ENCODE assay signal across 19 cellular contexts in the genomic region with DNA sequence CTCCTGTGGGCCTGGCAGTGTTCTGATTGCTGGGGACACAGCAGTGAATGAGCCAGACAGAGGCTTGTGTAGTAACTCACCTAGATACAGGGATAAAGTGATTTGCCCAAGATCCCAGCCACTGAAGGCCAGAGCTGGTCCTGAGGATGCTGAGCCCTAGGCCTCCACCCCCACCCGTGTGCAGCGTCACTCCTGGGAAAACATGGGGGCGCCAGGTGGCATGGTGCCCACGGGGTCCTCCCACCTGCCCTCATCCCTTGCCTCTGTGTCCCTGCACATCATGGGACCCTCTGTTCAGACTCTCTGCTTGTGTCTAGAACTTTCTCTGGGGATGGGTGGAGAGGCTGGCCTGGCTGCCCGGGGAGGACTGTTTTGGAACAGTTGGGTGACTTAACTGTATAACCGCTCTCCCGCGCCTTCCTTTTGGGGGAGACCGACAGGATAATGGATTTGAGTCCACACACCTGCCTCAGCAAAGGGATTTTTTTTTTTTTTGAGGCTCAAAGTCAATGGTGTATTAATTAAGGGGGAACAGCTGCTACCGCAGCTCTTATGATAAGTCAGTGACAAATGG. TPM values are rescaled to one million over a fixed set of nuclear protein-coding genes. Genes with fewer than 3 reads are reported as not detected.
DNase-seq lines count a peak whose midpoint lies in the region; ATAC-seq and TF ChIP-seq lines count a peak whose summit lies in the region.
"Had no signal": no experiment of that assay in that cellular context is flagged by ENCODE, and none has a peak within 500 bp of the region (broad histone marks: within the 10 kb centered on the region; RNA-seq: fewer than 3 reads in every experiment).

No MANE protein-coding gene starts in this region.

- peaks cover 11% of the 10 kb centered on the region for H3K9me3 ChIP-seq in AG04450 (ENCODE audit: control insufficient read depth, insufficient read depth, low read length)
- H3K9me3 ChIP-seq in IMR-90 (ENCODE audit: control insufficient read depth, insufficient read depth, low read length): no peaks in the 10 kb centered on the region
- H3K9me3 ChIP-seq in heart right ventricle: peaks cover 0 to 5% (median 0%) of the 10 kb centered on the region in 11 donors
- H3K9me3 ChIP-seq: gastroesophageal sphincter, pancreas, sigmoid colon had no signal

- intact Hi-C loops in IMR-90 (cut with micrococcal nuclease): no loop called here
- intact Hi-C loops in heart right ventricle (cut with DNase I): loop anchor here in 4 of 10 donors (2.0 to 10.0 kb wide), 5 partner anchors 185 to 388 kb away; partner anchors contain the start of gene BAK1 (in 2 of the 4)

- no peak for TF ChIP-seq RAD21 in IMR-90 (IDR thresholded peaks at IDR 0.05; ENCODE audit: low read length)

- peak overlapping the region; percentile 50; the same call in 1 of the 2 replicates for H3K18ac ChIP-seq in IMR-90 (ENCODE audit: low read depth, low read length)

- H2BK5ac ChIP-seq in IMR-90 (ENCODE audit: low read depth, low read length, poor library complexity, severe bottlenecking): peak overlapping the region; percentile 98

- peaks cover 8% of the 10 kb centered on the region for H3K36me3 Mint-ChIP-seq in osteocyte (ENCODE audit: unreplicated experiment)

- peaks cover 9% of the 10 kb centered on the region for H3K9me3 Mint-ChIP-seq in osteocyte (ENCODE audit: unreplicated experiment)
- H3K9me3 Mint-ChIP-seq: CD8-positive, alpha-beta T cell; central memory CD8-positive, alpha-beta T cell; naive thymus-derived CD4-positive, alpha-beta T cell had no signal

- no peak overlapping the region for H3K4me3 ChIP-seq in AG04450 (ENCODE audit: low read depth, low read length)
- H3K4me3 ChIP-seq in IMR-90 (ENCODE audit: insufficient read depth, low read depth, low read length): no peak overlapping the region
- no peak overlapping the region for H3K4me3 ChIP-seq in heart right ventricle
- H3K4me3 ChIP-seq: gastroesophageal sphincter, GM12878, pancreas, sigmoid colon had no signal

- no peak for DNase-seq in AG04450 (ENCODE audit: low read depth, low spot score)
- no peak for DNase-seq in IMR-90
- no peak for DNase-seq in osteocyte (ENCODE audit: extremely low spot score, unreplicated experiment)
- DNase-seq in stimulated activated naive CD4-positive, alpha-beta T cell (lab: John Stamatoyannopoulos, UW): no peak
- no peak for DNase-seq in heart right ventricle
- DNase-seq in dermis blood vessel endothelial cell: no peak
- DNase-seq: NCI-H2107, SIG-M5 had no signal

- CTCF ChIA-PET in AG04450 (lab: Charles Lee) (interaction anchor here (1.0 to 4.3 kb wide), 11 partner anchors 9 to 389 kb away, joined by 3 to 28 read pairs (median 7); partner anchors contain the start of gene UQCC2), IMR-90 (lab: Yijun Ruan, JAX) (interaction anchor here (0.6 to 2.7 kb wide), 5 partner anchors 9 to 258 kb away, joined by 3 to 17 read pairs (median 6); partner anchors contain the start of genes IP6K3 and UQCC2)

- dilution Hi-C loops in IMR-90 (cut with HindIII; ENCODE audit: low sequenced_read_pairs, unreplicated experiment): no loop called here

- peak overlapping the region; percentile 97 for H3K14ac ChIP-seq in IMR-90 (replicated peaks; ENCODE audit: low read depth, low read length)

- peaks cover 0 to 25% of the 10 kb centered on the region in 2 experiments; a peak in 2 of 4 replicates for H3K79me1 ChIP-seq in IMR-90 (ENCODE audit: low read depth in 1 of 2, low read length in 2 of 2)

- peak overlapping the region; percentile 98 for H3K27ac ChIP-seq in AG04450 (ENCODE audit: low read depth, low read length)
- H3K27ac ChIP-seq in IMR-90 (ENCODE audit: insufficient read depth, low read length): peak overlapping the region; percentile 98
- peak overlapping the region; percentile 60 for H3K27ac ChIP-seq in VCaP
- H3K27ac ChIP-seq in heart right ventricle: no peak overlapping the region

- peak overlapping the region; percentile 88; the same call in 2 of the 3 replicates for H2BK15ac ChIP-seq in IMR-90 (ENCODE audit: low read depth, low read length)

- H4K8ac ChIP-seq in IMR-90 (ENCODE audit: low read depth in 2 of 2, low read length in 2 of 2): peak overlapping the region; percentile 45 to 99; a peak in 3 of 4 replicates

- TF ChIP-seq CTCF in AG04450 (IDR thresholded peaks at IDR 0.05; ENCODE audit: low read depth, low read length) (no peak), IMR-90 (conservative IDR thresholded peaks at IDR 0.05; ENCODE audit: low read depth, low read length) (no peak), VCaP (conservative IDR thresholded peaks at IDR 0.05) (no peak), osteocyte (IDR thresholded peaks at IDR 0.05) (no peak), heart right ventricle (IDR thresholded peaks at IDR 0.05) (no peak)

- H3K27me3 ChIP-seq in AG04450 (ENCODE audit: control insufficient read depth, insufficient read depth, low read length): peaks cover 4% of the 10 kb centered on the region
- no peaks in the 10 kb centered on the region for H3K27me3 ChIP-seq in IMR-90 (ENCODE audit: control insufficient read depth, insufficient read depth, low read length)
- peaks cover 0 to 3% (median 0%) of the 10 kb centered on the region in 7 donors for H3K27me3 ChIP-seq in heart right ventricle
- H3K27me3 ChIP-seq: pancreas had no signal

- TF ChIP-seq POLR2A in IMR-90 (IDR thresholded peaks at IDR 0.05; ENCODE audit: low read depth, low read length): no peak

- ATAC-seq in IMR-90 (ENCODE audit: low read depth): no peak
- ATAC-seq in heart right ventricle: no peak
- ATAC-seq: gastroesophageal sphincter had no signal

- H3K4me1 Mint-ChIP-seq in osteocyte (ENCODE audit: unreplicated experiment): peaks cover 53% of the 10 kb centered on the region

- H3K23ac ChIP-seq in IMR-90 (ENCODE audit: low read depth, low read length): peak overlapping the region; percentile 97

- H2BK120ac ChIP-seq in IMR-90 (ENCODE audit: low read depth, low read length): peak overlapping the region; percentile 98

- peak overlapping the region; percentile 94 for H2BK20ac ChIP-seq in IMR-90 (ENCODE audit: low read depth, low read length)

- no TSS peak for BruUV-seq in IMR-90 (replicated peaks; lab: Mats Ljungman, UMichigan)

- H2AK5ac ChIP-seq in IMR-90 (ENCODE audit: low read depth, low read length): peak overlapping the region; percentile 89

- H3K4me3 Mint-ChIP-seq in osteocyte (ENCODE audit: unreplicated experiment): no peak overlapping the region
- H3K4me3 Mint-ChIP-seq: CD8-positive, alpha-beta T cell; central memory CD8-positive, alpha-beta T cell; memory B cell; naive thymus-derived CD4-positive, alpha-beta T cell had no signal

- H4K20me1 ChIP-seq in IMR-90 (ENCODE audit: insufficient read depth, low read length): 0 out of 2 replicates have a peak, but pooled peaks cover 4% of the 10 kb centered on the region

- H4K91ac ChIP-seq in IMR-90 (ENCODE audit: insufficient read depth, low read depth, low read length): peak overlapping the region; percentile 98

- peak overlapping the region; percentile 17 for H3K56ac ChIP-seq in IMR-90 (ENCODE audit: extremely low read depth, insufficient read depth, low read length)

- H2AK9ac ChIP-seq in IMR-90 (replicated peaks; ENCODE audit: low read depth, low read length, poor library complexity): peak overlapping the region; percentile 62

- H3K9ac ChIP-seq in IMR-90 (ENCODE audit: low read depth, low read length): 0 out of 2 replicates have a peak overlapping the region, but pooled peaks have one; percentile 7

- no peaks in the 10 kb centered on the region for H3K27me3 Mint-ChIP-seq in osteocyte (ENCODE audit: unreplicated experiment)

- 57% methylated on average over 2 of the region's 10 CpGs; no CpG with 5 or more reads in 1 of the 2 experiments for WGBS in IMR-90 (ENCODE audit: extremely low coverage in 2 of 2, insufficient read length in 1 of 2), 2 experiments
- 74 to 77% methylated on average over 10 of the region's 10 CpGs for WGBS in heart right ventricle, 2 donors

- no peak overlapping the region for H3K4me2 ChIP-seq in IMR-90 (ENCODE audit: low read depth, low read length)

- peak overlapping the region; percentile 39 for H2AFZ ChIP-seq in IMR-90 (replicated peaks; ENCODE audit: low read length, poor library complexity)

- in situ Hi-C loops in IMR-90 (cut with MboI; ENCODE audit: low sequenced_read_pairs): loop anchor here (10.0 kb wide), 2 partner anchors 185 to 385 kb away; partner anchors contain the start of gene BAK1

- H3K9me1 ChIP-seq in IMR-90 (ENCODE audit: insufficient read depth, low read length): peaks cover 30% of the 10 kb centered on the region

- POLR2A ChIA-PET in AG04450 (lab: Yijun Ruan, JAX) (interaction anchor here (0.5 to 1.4 kb wide), 4 partner anchors 18 to 451 kb away, joined by 3 to 8 read pairs (median 3); partner anchors contain the start of gene UQCC2), IMR-90 (lab: Charles Lee; ENCODE audit: unreplicated experiment) (interaction anchor here (1.2 kb wide), 1 partner anchor 12 kb away, joined by 3 read pairs; no protein-coding TSS in a partner anchor)

- peak overlapping the region; percentile 73 for H3K27ac Mint-ChIP-seq in osteocyte (ENCODE audit: unreplicated experiment)
- H3K27ac Mint-ChIP-seq: CD8-positive, alpha-beta T cell; memory B cell had no signal

- peak overlapping the region; percentile 100 for H3K4ac ChIP-seq in IMR-90 (ENCODE audit: low read depth, low read length)

- peaks cover 49% of the 10 kb centered on the region for H3K4me1 ChIP-seq in IMR-90 (ENCODE audit: control insufficient read depth, insufficient read depth, low read length)
- H3K4me1 ChIP-seq in heart right ventricle: peaks cover 11 to 42% (median 26%) of the 10 kb centered on the region in 9 donors

- H4K5ac ChIP-seq in IMR-90 (ENCODE audit: low read depth, low read length): peak overlapping the region; percentile 87

- H3K36me3 ChIP-seq in IMR-90 (ENCODE audit: control insufficient read depth, insufficient read depth, low read length) (peaks cover 18% of the 10 kb centered on the region), heart right ventricle (peaks cover 0 to 25% (median 12%) of the 10 kb centered on the region in 9 donors)

RNA-seq across cellular contexts. Expression of gene LEMD2, which starts 19.6 kb away (rescaled TPM):
- polyA plus RNA-seq in AG04450 (2011; rRNA removed) (47.4 and 53.9 TPM in 2 replicates), IMR-90 (2012; rRNA removed) (37.8 and 43.6 TPM in 2 replicates), heart right ventricle (10 to 100 TPM; 39.2 to 45.9 TPM)
- polyA minus RNA-seq in AG04450 (2011; rRNA and poly(A)+ RNA removed): 47.0 and 48.2 TPM in 2 replicates
- total RNA-seq in IMR-90 (2012; rRNA removed) (24.4 and 26.5 TPM in 2 replicates), osteocyte (69.3 and 70.4 TPM in 2 replicates), heart right ventricle (10 to 100 TPM; 18.5 to 32.1 (median 25.6) TPM), dermis blood vessel endothelial cell (53.8 and 58.5 TPM in 2 replicates)
- 30.9 and 55.6 TPM in 2 replicates for polyA plus RNA-seq in IMR-90 (2012; cell fraction: cytosol; rRNA removed)
- 98.1 and 109 TPM in 2 replicates for polyA plus RNA-seq in IMR-90 (2012; cell fraction: nucleus; rRNA removed; ENCODE audit: low replicate concordance)

RNA-seq across cellular contexts. Expression of gene IP6K3, which starts 22.6 kb away (rescaled TPM):
- polyA plus RNA-seq in AG04450 (2011; rRNA removed): 1.1 and 1.6 TPM in 2 replicates
- polyA minus RNA-seq in AG04450 (2011; rRNA and poly(A)+ RNA removed): 0.91 and 2.1 TPM in 2 replicates
- total RNA-seq in IMR-90 (2012; rRNA removed): 0.18 and 0.28 TPM in 2 replicates
- polyA plus RNA-seq in IMR-90 (2012; rRNA removed): 0.51 and 0.52 TPM in 2 replicates
- 0.22 and 0.62 TPM in 2 replicates for polyA plus RNA-seq in IMR-90 (2012; cell fraction: cytosol; rRNA removed)
- 0.39 and 0.49 TPM in 2 replicates for polyA plus RNA-seq in IMR-90 (2012; cell fraction: nucleus; rRNA removed; ENCODE audit: low replicate concordance)
- 3.0 and 4.0 TPM in 2 replicates for total RNA-seq in osteocyte
- 10 to 100 TPM; 15.9 to 55.7 (median 27.5) TPM for total RNA-seq in heart right ventricle
- 10 to 100 TPM; 18.4 to 32.6 TPM for polyA plus RNA-seq in heart right ventricle
- total RNA-seq in dermis blood vessel endothelial cell: under 0.01 and 0.05 TPM in 2 replicates
- total RNA-seq: CD8-positive, alpha-beta T cell; GM12878; naive thymus-derived CD4-positive, alpha-beta T cell; PC-3; temporal lobe had no signal
- polyA plus RNA-seq: naive thymus-derived CD4-positive, alpha-beta T cell had no signal

RNA-seq across cellular contexts. Expression of gene MLN, which starts 34.5 kb away (rescaled TPM):
- polyA plus RNA-seq in AG04450 (2011; rRNA removed) (not detected in 2 replicates), IMR-90 (2012; rRNA removed) (not detected in 2 replicates), heart right ventricle (not detected)
- not detected in 2 replicates for polyA minus RNA-seq in AG04450 (2011; rRNA and poly(A)+ RNA removed)
- total RNA-seq in IMR-90 (2012; rRNA removed) (not detected in 2 replicates), osteocyte (not detected in 2 replicates), heart right ventricle (not detected), dermis blood vessel endothelial cell (not detected in 2 replicates)
- polyA plus RNA-seq in IMR-90 (2012; cell fraction: cytosol; rRNA removed): not detected in 2 replicates
- not detected in 2 replicates for polyA plus RNA-seq in IMR-90 (2012; cell fraction: nucleus; rRNA removed; ENCODE audit: low replicate concordance)
- total RNA-seq: CD8-positive, alpha-beta T cell; gastroesophageal sphincter; GM12878; naive thymus-derived CD4-positive, alpha-beta T cell; pancreas; PC-3; sigmoid colon; temporal lobe had no signal
- polyA plus RNA-seq: GM12878; naive thymus-derived CD4-positive, alpha-beta T cell; pancreas had no signal

RNA-seq across cellular contexts. Expression of gene UQCC2, which starts 57.8 kb away (rescaled TPM):
- polyA plus RNA-seq in AG04450 (2011; rRNA removed) (67.9 and 84.1 TPM in 2 replicates), IMR-90 (2012; rRNA removed) (34.5 and 44.5 TPM in 2 replicates), heart right ventricle (100 to 1,000 TPM; 200 to 598 TPM)
- 15.2 and 23.4 TPM in 2 replicates for polyA minus RNA-seq in AG04450 (2011; rRNA and poly(A)+ RNA removed)
- total RNA-seq in IMR-90 (2012; rRNA removed) (13.8 and 23.1 TPM in 2 replicates), osteocyte (68.9 and 75.7 TPM in 2 replicates), heart right ventricle (100 to 1,000 TPM; 222 to 328 (median 245) TPM), dermis blood vessel endothelial cell (9.4 and 12.3 TPM in 2 replicates)
- polyA plus RNA-seq in IMR-90 (2012; cell fraction: cytosol; rRNA removed): 28.0 and 38.5 TPM in 2 replicates
- polyA plus RNA-seq in IMR-90 (2012; cell fraction: nucleus; rRNA removed; ENCODE audit: low replicate concordance): 18.4 and 25.0 TPM in 2 replicates

Comparison
In these comparisons a context has a peak if more than half of its experiments do, and no peak if none do; other contexts are left out.
1. H3K27ac ChIP-seq: peak in AG04450 (single experiment), IMR-90 (single experiment) and VCaP (single experiment); none in heart right ventricle (0 of 10).